In the genomic region with DNA sequence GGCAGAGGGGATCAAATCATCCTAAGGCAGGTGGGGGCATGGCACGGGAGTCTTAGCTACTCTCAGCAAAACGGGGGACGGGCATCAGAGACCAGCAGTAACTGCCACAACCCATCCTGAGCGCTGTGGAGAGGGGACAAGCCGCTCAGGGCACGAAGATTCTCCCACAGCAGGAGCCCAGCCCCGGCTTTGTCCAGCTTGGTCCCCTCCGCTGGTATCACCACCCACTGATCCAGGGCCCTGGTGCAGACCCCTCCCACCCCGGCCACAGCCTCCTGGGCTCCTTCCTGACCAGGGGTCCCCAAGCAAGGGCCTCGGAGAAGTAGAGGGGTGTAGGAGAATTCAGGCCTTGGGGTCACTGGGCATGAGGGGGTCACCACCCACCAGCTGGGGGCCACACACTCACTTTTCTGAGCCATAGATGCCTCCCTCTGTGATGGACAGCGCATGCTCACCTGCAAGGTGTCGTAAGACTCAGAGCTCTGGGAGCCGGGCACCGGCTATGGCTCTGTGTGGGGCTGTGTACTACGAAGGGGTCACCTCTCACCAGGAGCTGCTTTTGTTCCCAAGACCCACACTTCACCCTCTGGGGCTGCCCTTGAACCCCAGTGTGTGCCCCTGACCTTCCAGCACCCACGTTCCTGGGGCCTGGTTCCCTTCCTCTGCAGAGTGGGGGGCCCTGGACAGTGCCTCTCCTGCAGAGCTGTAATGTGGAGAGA, we compare ENCODE assay signal across 20 cellular contexts. TPM values are rescaled to one million over a fixed set of nuclear protein-coding genes. Genes with fewer than 3 reads are reported as not detected.
DNase-seq lines count a peak whose midpoint lies in the region; ATAC-seq and TF ChIP-seq lines count a peak whose summit lies in the region.
"Had no signal": no experiment of that assay in that cellular context is flagged by ENCODE, and none has a peak within 500 bp of the region (broad histone marks: within the 10 kb centered on the region; RNA-seq: fewer than 3 reads in every experiment).

No MANE protein-coding gene starts in this region.

- no peak overlapping the region for H3K27ac ChIP-seq in CD8-positive, alpha-beta T cell (ENCODE audit: low read depth, low read length)
- H3K27ac ChIP-seq: A549, brain microvascular endothelial cell had no signal

- H3K4me1 ChIP-seq in CD8-positive, alpha-beta T cell (ENCODE audit: insufficient read depth, low read length): peaks cover 10% of the 10 kb centered on the region

- H3K4me1 Mint-ChIP-seq in activated CD8-positive, alpha-beta T cell treated with anti-CD3 and anti-CD28 coated beads for 36 hours (ENCODE audit: low read depth): peaks cover 7% of the 10 kb centered on the region
- peaks cover 6% of the 10 kb centered on the region for H3K4me1 Mint-ChIP-seq in activated CD8-positive, alpha-beta T cell treated with anti-CD3 and anti-CD28 coated beads, Interleukin-2, amount 10 ng/mL, durations not matched to agents 7 days and 5 days (ENCODE audit: low read depth)
- H3K4me1 Mint-ChIP-seq in CD8-positive, alpha-beta T cell (ENCODE audit: low read depth): peaks cover 7% of the 10 kb centered on the region
- H3K4me1 Mint-ChIP-seq in brain (peaks cover 19% of the 10 kb centered on the region), neural crest cell (peaks cover 3% of the 10 kb centered on the region)

- intact Hi-C loops in activated CD8-positive, alpha-beta T cell treated with anti-CD3 and anti-CD28 coated beads for 36 hours (cut with micrococcal nuclease): no loop called here
- intact Hi-C loops in CD8-positive, alpha-beta T cell (cut with DNase I, micrococcal nuclease): loop anchor here in 1 of 2 experiments (10.0 kb wide), 1 partner anchor 145 kb away; the partner anchor contains the start of gene TPRG1L

- POLR2A ChIA-PET in activated CD8-positive, alpha-beta T cell treated with anti-CD3 and anti-CD28 coated beads for 36 hours (lab: Charles Lee): no interaction called here
- POLR2A ChIA-PET in activated CD8-positive, alpha-beta T cell treated with anti-CD3 and anti-CD28 coated beads, Interleukin-2, amount 10 ng/mL, durations not matched to agents 7 days and 5 days (lab: Charles Lee): no interaction called here
- POLR2A ChIA-PET in CD8-positive, alpha-beta T cell (lab: Charles Lee): no interaction called here

- H3K4me3 ChIP-seq in CD8-positive, alpha-beta T cell (ENCODE audit: low read depth, low read length): no peak overlapping the region
- H3K4me3 ChIP-seq: A549, GM12878, K562, testis had no signal

- H3K36me3 ChIP-seq in CD8-positive, alpha-beta T cell (ENCODE audit: insufficient read depth, low read length): no peaks in the 10 kb centered on the region
- H3K36me3 ChIP-seq: brain microvascular endothelial cell had no signal

- DNase-seq in activated CD8-positive, alpha-beta T cell treated with anti-CD3 and anti-CD28 coated beads for 36 hours: no peak
- DNase-seq in activated CD8-positive, alpha-beta T cell treated with anti-CD3 and anti-CD28 coated beads, Interleukin-2, amount 10 ng/mL, durations not matched to agents 7 days and 5 days: no peak
- DNase-seq in CD8-positive, alpha-beta T cell: no peak
- DNase-seq in neural crest cell (ENCODE audit: low read depth, low spot score): no peak
- no peak for DNase-seq in NCI-H1417 (lab: John Stamatoyannopoulos, UW)
- no peak for DNase-seq in SKM-1 treated with dmso at 0.1 percent for 144 hours (lab: John Stamatoyannopoulos, UW; ENCODE audit: unreplicated experiment)
- DNase-seq: activated CD4-positive, alpha-beta T cell treated with anti-CD3 and anti-CD28 coated beads, Interleukin-2, amount 10 ng/mL, durations not matched to agents 7 days and 5 days; brain microvascular endothelial cell; C1 segment of cervical spinal cord; cortex of kidney; NCI-H146; NCI-H524 treated with DMSO at 0.1 percent for 48 hours; retina; stimulated activated CD4-positive, alpha-beta T cell treated with anti-CD3 and anti-CD28 coated beads, Interleukin-12 subunit alpha, Interleukin-12 subunit beta, amount 100 ng/mL, for 4 hours had no signal

- no peaks in the 10 kb centered on the region for H3K27me3 ChIP-seq in CD8-positive, alpha-beta T cell (ENCODE audit: insufficient read depth, low read length)
- H3K27me3 ChIP-seq: brain microvascular endothelial cell, testis had no signal

- TF ChIP-seq CTCF in activated CD8-positive, alpha-beta T cell treated with anti-CD3 and anti-CD28 coated beads for 36 hours (IDR thresholded peaks at IDR 0.05): no peak
- no peak for TF ChIP-seq CTCF in CD8-positive, alpha-beta T cell (IDR thresholded peaks at IDR 0.05)
- TF ChIP-seq CTCF in brain (conservative IDR thresholded peaks at IDR 0.05): no peak
- TF ChIP-seq CTCF in neural crest cell (conservative IDR thresholded peaks at IDR 0.05): no peak

- no peak for ATAC-seq in activated CD8-positive, alpha-beta T cell treated with anti-CD3 and anti-CD28 coated beads for 36 hours
- ATAC-seq in activated CD8-positive, alpha-beta T cell treated with anti-CD3 and anti-CD28 coated beads, Interleukin-2, amount 10 ng/mL, durations not matched to agents 7 days and 5 days: no peak
- no peak for ATAC-seq in CD8-positive, alpha-beta T cell
- no peak for ATAC-seq in HG02852 (IDR thresholded peaks at IDR 0.05; ENCODE audit: unreplicated experiment)
- ATAC-seq: A549, GM12878, K562 had no signal

- peak overlapping the region; percentile 77 for H3K4me3 Mint-ChIP-seq in activated CD8-positive, alpha-beta T cell treated with anti-CD3 and anti-CD28 coated beads for 36 hours
- H3K4me3 Mint-ChIP-seq in activated CD8-positive, alpha-beta T cell treated with anti-CD3 and anti-CD28 coated beads, Interleukin-2, amount 10 ng/mL, durations not matched to agents 7 days and 5 days: no peak overlapping the region
- H3K4me3 Mint-ChIP-seq in CD8-positive, alpha-beta T cell: peak overlapping the region; percentile 43
- H3K4me3 Mint-ChIP-seq in brain (peak overlapping the region; percentile 39 to 76 (median 70)), neural crest cell (peak overlapping the region; percentile 66)
- H3K4me3 Mint-ChIP-seq: activated CD4-positive, alpha-beta T cell treated with anti-CD3 and anti-CD28 coated beads, Interleukin-2, amount 10 ng/mL, durations not matched to agents 7 days and 5 days had no signal

- no peaks in the 10 kb centered on the region for H3K9me3 ChIP-seq in CD8-positive, alpha-beta T cell (ENCODE audit: low read length)
- H3K9me3 ChIP-seq: A549, testis had no signal

- no peaks in the 10 kb centered on the region for H3K9me3 Mint-ChIP-seq in activated CD8-positive, alpha-beta T cell treated with anti-CD3 and anti-CD28 coated beads for 36 hours
- no peaks in the 10 kb centered on the region for H3K9me3 Mint-ChIP-seq in activated CD8-positive, alpha-beta T cell treated with anti-CD3 and anti-CD28 coated beads, Interleukin-2, amount 10 ng/mL, durations not matched to agents 7 days and 5 days (ENCODE audit: insufficient read depth)
- no peaks in the 10 kb centered on the region for H3K9me3 Mint-ChIP-seq in CD8-positive, alpha-beta T cell
- peaks cover 0 to 5% (median 0%) of the 10 kb centered on the region in 5 experiments for H3K9me3 Mint-ChIP-seq in brain
- no peaks in the 10 kb centered on the region for H3K9me3 Mint-ChIP-seq in neural crest cell
- H3K9me3 Mint-ChIP-seq: activated CD4-positive, alpha-beta T cell treated with anti-CD3 and anti-CD28 coated beads, Interleukin-2, amount 10 ng/mL, durations not matched to agents 7 days and 5 days had no signal

- peaks cover 7% of the 10 kb centered on the region for H3K27me3 Mint-ChIP-seq in activated CD8-positive, alpha-beta T cell treated with anti-CD3 and anti-CD28 coated beads for 36 hours
- H3K27me3 Mint-ChIP-seq in activated CD8-positive, alpha-beta T cell treated with anti-CD3 and anti-CD28 coated beads, Interleukin-2, amount 10 ng/mL, durations not matched to agents 7 days and 5 days (ENCODE audit: low read depth): no peaks in the 10 kb centered on the region
- peaks cover 3% of the 10 kb centered on the region for H3K27me3 Mint-ChIP-seq in CD8-positive, alpha-beta T cell (ENCODE audit: low read depth)
- H3K27me3 Mint-ChIP-seq in brain: peaks cover 7% of the 10 kb centered on the region
- H3K27me3 Mint-ChIP-seq in neural crest cell (ENCODE audit: low read depth): peaks cover 3% of the 10 kb centered on the region

- no peak overlapping the region for H3K27ac Mint-ChIP-seq in activated CD8-positive, alpha-beta T cell treated with anti-CD3 and anti-CD28 coated beads for 36 hours
- H3K27ac Mint-ChIP-seq in activated CD8-positive, alpha-beta T cell treated with anti-CD3 and anti-CD28 coated beads, Interleukin-2, amount 10 ng/mL, durations not matched to agents 7 days and 5 days: no peak overlapping the region
- no peak overlapping the region for H3K27ac Mint-ChIP-seq in CD8-positive, alpha-beta T cell
- H3K27ac Mint-ChIP-seq in brain (peak overlapping the region in 1 of 5 experiments; percentile 44), neural crest cell (ENCODE audit: unreplicated experiment) (no peak overlapping the region)

- no peaks in the 10 kb centered on the region for H3K36me3 Mint-ChIP-seq in activated CD8-positive, alpha-beta T cell treated with anti-CD3 and anti-CD28 coated beads for 36 hours (ENCODE audit: low read depth)
- H3K36me3 Mint-ChIP-seq in activated CD8-positive, alpha-beta T cell treated with anti-CD3 and anti-CD28 coated beads, Interleukin-2, amount 10 ng/mL, durations not matched to agents 7 days and 5 days (ENCODE audit: low read depth): no peaks in the 10 kb centered on the region
- no peaks in the 10 kb centered on the region for H3K36me3 Mint-ChIP-seq in CD8-positive, alpha-beta T cell
- H3K36me3 Mint-ChIP-seq in brain (no peaks in the 10 kb centered on the region), neural crest cell (ENCODE audit: low read depth) (no peaks in the 10 kb centered on the region)

- CTCF ChIA-PET in activated CD8-positive, alpha-beta T cell treated with anti-CD3 and anti-CD28 coated beads for 36 hours (lab: Charles Lee): no interaction called here
- CTCF ChIA-PET in activated CD8-positive, alpha-beta T cell treated with anti-CD3 and anti-CD28 coated beads, Interleukin-2, amount 10 ng/mL, durations not matched to agents 7 days and 5 days (lab: Charles Lee): interaction anchor here (1.4 to 1.7 kb wide), 3 partner anchors 9 to 31 kb away, joined by 3 to 4 read pairs (median 4); no protein-coding TSS in a partner anchor
- CTCF ChIA-PET in CD8-positive, alpha-beta T cell (lab: Charles Lee): interaction anchor here (1.2 kb wide), 1 partner anchor 46 kb away, joined by 4 read pairs; no protein-coding TSS in a partner anchor

RNA-seq across cellular contexts. Expression of gene SMIM1, which starts 2.3 kb away (rescaled TPM):
- 1 to 10 TPM; 1.5 to 2.2 TPM for total RNA-seq in activated CD8-positive, alpha-beta T cell treated with anti-CD3 and anti-CD28 coated beads for 36 hours
- not detected for total RNA-seq in activated CD8-positive, alpha-beta T cell treated with anti-CD3 and anti-CD28 coated beads, Interleukin-2, amount 10 ng/mL, durations not matched to agents 7 days and 5 days
- total RNA-seq in CD8-positive, alpha-beta T cell: 1 to 10 TPM; 1.5 to 1.6 TPM
- 5.6 TPM for polyA plus RNA-seq in brain (ENCODE audit: insufficient read depth, low read depth, low replicate concordance)
- 3.8 and 4.7 TPM in 2 replicates for total RNA-seq in neural crest cell
- total RNA-seq: GM12878 had no signal

RNA-seq across cellular contexts. Expression of gene CCDC27, which starts 18.0 kb away (rescaled TPM):
- total RNA-seq in activated CD8-positive, alpha-beta T cell treated with anti-CD3 and anti-CD28 coated beads for 36 hours: not detected
- not detected for total RNA-seq in activated CD8-positive, alpha-beta T cell treated with anti-CD3 and anti-CD28 coated beads, Interleukin-2, amount 10 ng/mL, durations not matched to agents 7 days and 5 days
- not detected for total RNA-seq in CD8-positive, alpha-beta T cell
- polyA plus RNA-seq in brain (ENCODE audit: insufficient read depth, low read depth, low replicate concordance): 0.12 TPM
- total RNA-seq in neural crest cell: not detected in 2 replicates
- total RNA-seq: activated CD4-positive, alpha-beta T cell treated with anti-CD3 and anti-CD28 coated beads, Interleukin-2, amount 10 ng/mL, durations not matched to agents 7 days and 5 days; GM12878 had no signal
- polyA plus RNA-seq: A549 had no signal

RNA-seq across cellular contexts. Expression of gene LRRC47, which starts 26.1 kb away (rescaled TPM):
- total RNA-seq in activated CD8-positive, alpha-beta T cell treated with anti-CD3 and anti-CD28 coated beads for 36 hours: 10 to 100 TPM; 32.6 to 33.1 TPM
- 10 to 100 TPM; 36.4 to 39.5 TPM for total RNA-seq in activated CD8-positive, alpha-beta T cell treated with anti-CD3 and anti-CD28 coated beads, Interleukin-2, amount 10 ng/mL, durations not matched to agents 7 days and 5 days
- total RNA-seq in CD8-positive, alpha-beta T cell: 10 to 100 TPM; 31.8 to 36.3 TPM
- 48.3 TPM for polyA plus RNA-seq in brain (ENCODE audit: insufficient read depth, low read depth, low replicate concordance)
- 57.9 and 59.6 TPM in 2 replicates for total RNA-seq in neural crest cell
